In genomic region chr6:13678255-13678983, GRCh38 we compare ENCODE assay signal across 17 cellular contexts. TPM values are rescaled to one million over a fixed set of nuclear protein-coding genes. Genes with fewer than 3 reads are reported as not detected.
DNase-seq lines count a peak whose midpoint lies in the region; ATAC-seq, FAIRE-seq and TF ChIP-seq lines count a peak whose summit lies in the region.
"Had no signal": no experiment of that assay in that cellular context is flagged by ENCODE, and none has a peak within 500 bp of the region (broad histone marks: within the 10 kb centered on the region; RNA-seq: fewer than 3 reads in every experiment).

No MANE protein-coding gene starts in this region.

- TF ChIP-seq CTCF in Caco-2 (IDR thresholded peaks at IDR 0.05; ENCODE audit: insufficient read depth in 1 of 2, low read depth in 1 of 2, low read length in 1 of 2, severe bottlenecking in 1 of 2, unreplicated experiment in 1 of 2), result no peak
- TF ChIP-seq CTCF in Panc1 (IDR thresholded peaks at IDR 0.05), result no peak
- TF ChIP-seq CTCF in endothelial cell (IDR thresholded peaks at IDR 0.05; ENCODE audit: unreplicated experiment), result no peak
- no peak for TF ChIP-seq CTCF in kidney (IDR thresholded peaks at IDR 0.05; ENCODE audit: borderline replicate concordance, extremely low read depth, insufficient read depth)

- peaks cover 9% of the 10 kb centered on the region for H3K9me3 Mint-ChIP-seq in Caco-2 (ENCODE audit: unreplicated experiment)
- no peaks in the 10 kb centered on the region for H3K9me3 Mint-ChIP-seq in endothelial cell (ENCODE audit: unreplicated experiment)
- peaks cover 17% of the 10 kb centered on the region for H3K9me3 Mint-ChIP-seq in activated naive CD4-positive, alpha-beta T cell treated with anti-CD3 and anti-CD28 coated beads, Interleukin-2, amount 10 ng/mL, durations not matched to agents 7 days and 5 days

- BruUV-seq in Caco-2 (replicated peaks; lab: Mats Ljungman, UMichigan) (no TSS peak), Panc1 (replicated peaks; lab: Mats Ljungman, UMichigan) (no TSS peak)

- POLR2A ChIA-PET in Caco-2 (lab: Charles Lee) (no interaction called here), Panc1 (lab: Charles Lee) (no interaction called here)

- peak overlapping the region; percentile 7; the same call in 1 of the 2 replicates for H3K27ac ChIP-seq in Panc1 (ENCODE audit: low read length)
- no peak overlapping the region for H3K27ac ChIP-seq in kidney (ENCODE audit: low read depth in 2 of 2, low read length in 2 of 2)

- DNase-seq in Caco-2 (no peak), Panc1 (ENCODE audit: low read depth, low spot score) (no peak), endothelial cell (ENCODE audit: low spot score) (peak; percentile 40), lung microvascular endothelial cell (ENCODE audit: low read depth in 2 of 2) (peak; percentile 45 to 48), kidney (no peak)
- no peak for DNase-seq in activated naive CD4-positive, alpha-beta T cell treated with anti-CD3 and anti-CD28 coated beads, Interleukin-2, amount 10 ng/mL, durations not matched to agents 7 days and 5 days
- DNase-seq: activated CD8-positive, alpha-beta T cell treated with anti-CD3 and anti-CD28 coated beads, Interleukin-2, amount 10 ng/mL, durations not matched to agents 7 days and 5 days; activated effector memory CD4-positive, alpha-beta T cell treated with Interleukin-2 at 50 U/mL for 16 hours; AML-193; effector CD8-positive, alpha-beta T cell; EL; MV-4-11; NCI-H2171 treated with DMSO at 0.1 percent for 48 hours had no signal

- no peak overlapping the region for H3K4me3 ChIP-seq in Caco-2 (ENCODE audit: low read depth, low read length)
- H3K4me3 ChIP-seq in Panc1 (ENCODE audit: low read depth in 2 of 2, low read length in 2 of 2), result no peak overlapping the region
- H3K4me3 ChIP-seq in kidney (ENCODE audit: low read length in 2 of 2), result no peak overlapping the region
- H3K4me3 ChIP-seq: GM12878 had no signal

- peaks cover 34% of the 10 kb centered on the region for H3K36me3 Mint-ChIP-seq in Caco-2 (ENCODE audit: insufficient read depth, unreplicated experiment)
- peaks cover 5% of the 10 kb centered on the region for H3K36me3 Mint-ChIP-seq in endothelial cell (ENCODE audit: low read depth, unreplicated experiment)
- H3K36me3 Mint-ChIP-seq in activated naive CD4-positive, alpha-beta T cell treated with anti-CD3 and anti-CD28 coated beads, Interleukin-2, amount 10 ng/mL, durations not matched to agents 7 days and 5 days, result peaks cover 44% of the 10 kb centered on the region

- H3K9me3 ChIP-seq in Caco-2, result peaks cover 17% of the 10 kb centered on the region
- H3K9me3 ChIP-seq in Panc1 (ENCODE audit: control insufficient read depth, insufficient read depth, low read depth, low read length), result no peaks in the 10 kb centered on the region
- peaks cover 0 to 4% of the 10 kb centered on the region in 2 donors for H3K9me3 ChIP-seq in kidney (ENCODE audit: control insufficient read depth in 1 of 2, low read length in 2 of 2)

- no peaks in the 10 kb centered on the region for H3K27me3 Mint-ChIP-seq in Caco-2 (ENCODE audit: insufficient read depth, unreplicated experiment)
- no peaks in the 10 kb centered on the region for H3K27me3 Mint-ChIP-seq in endothelial cell (ENCODE audit: unreplicated experiment)
- H3K27me3 Mint-ChIP-seq in activated naive CD4-positive, alpha-beta T cell treated with anti-CD3 and anti-CD28 coated beads, Interleukin-2, amount 10 ng/mL, durations not matched to agents 7 days and 5 days, result no peaks in the 10 kb centered on the region

- CTCF ChIA-PET in Caco-2 (lab: Charles Lee), result no interaction called here
- CTCF ChIA-PET in Panc1 (lab: Charles Lee), result interaction anchor here (0.5 to 0.6 kb wide), 3 partner anchors 13 to 368 kb away, joined by 3 to 7 read pairs (median 4); no protein-coding TSS in a partner anchor
- CTCF ChIA-PET in activated naive CD4-positive, alpha-beta T cell treated with anti-CD3 and anti-CD28 coated beads, Interleukin-2, amount 10 ng/mL, durations not matched to agents 7 days and 5 days (lab: Charles Lee), result no interaction called here

- no peak overlapping the region for H3K9ac ChIP-seq in kidney (ENCODE audit: low read length in 2 of 2)

- no peak for FAIRE-seq in kidney (lab: Jason Lieb, UNC)
- FAIRE-seq: GM12878, TTC549 had no signal

- H3K4me1 Mint-ChIP-seq in Caco-2 (ENCODE audit: low read depth, unreplicated experiment) (peaks cover 8% of the 10 kb centered on the region), endothelial cell (ENCODE audit: unreplicated experiment) (peaks cover 31% of the 10 kb centered on the region)
- H3K4me1 Mint-ChIP-seq in activated naive CD4-positive, alpha-beta T cell treated with anti-CD3 and anti-CD28 coated beads, Interleukin-2, amount 10 ng/mL, durations not matched to agents 7 days and 5 days, result peaks cover 44% of the 10 kb centered on the region

- H3K4me3 Mint-ChIP-seq in Caco-2 (ENCODE audit: unreplicated experiment) (no peak overlapping the region), endothelial cell (ENCODE audit: unreplicated experiment) (no peak overlapping the region)
- no peak overlapping the region for H3K4me3 Mint-ChIP-seq in activated naive CD4-positive, alpha-beta T cell treated with anti-CD3 and anti-CD28 coated beads, Interleukin-2, amount 10 ng/mL, durations not matched to agents 7 days and 5 days
- H3K4me3 Mint-ChIP-seq: activated CD8-positive, alpha-beta T cell treated with anti-CD3 and anti-CD28 coated beads, Interleukin-2, amount 10 ng/mL, durations not matched to agents 7 days and 5 days had no signal

- in situ Hi-C loops in Panc1 (cut with HindIII; ENCODE audit: low pct_unique_long_range_greater_than_20kb, low sequenced_read_pairs), result no loop called here

- intact Hi-C loops in Caco-2 (cut with micrococcal nuclease; ENCODE audit: unreplicated experiment), result no loop called here
- intact Hi-C loops in Panc1 (cut with micrococcal nuclease; ENCODE audit: unreplicated experiment), result no loop called here
- intact Hi-C loops in kidney (cut with DNase I), result no loop called here

- no peaks in the 10 kb centered on the region for H3K36me3 ChIP-seq in Caco-2 (ENCODE audit: control insufficient read depth, insufficient read depth, low read length)
- H3K36me3 ChIP-seq in Panc1 (ENCODE audit: control insufficient read depth, insufficient read depth, low read length), result no peaks in the 10 kb centered on the region; the same call in 1 of the 2 replicates
- no peaks in the 10 kb centered on the region for H3K36me3 ChIP-seq in kidney (ENCODE audit: control insufficient read depth in 1 of 2, insufficient read depth in 2 of 2, low read length in 2 of 2)

- ATAC-seq in Panc1 (peak; percentile 63; the same call in 1 of the 2 replicates), HG03571 (IDR thresholded peaks at IDR 0.05; ENCODE audit: unreplicated experiment) (no peak), HG02588 (IDR thresholded peaks at IDR 0.05; ENCODE audit: unreplicated experiment) (no peak)
- ATAC-seq: activated CD8-positive, alpha-beta T cell treated with anti-CD3 and anti-CD28 coated beads, Interleukin-2, amount 10 ng/mL, durations not matched to agents 7 days and 5 days; GM12878 had no signal

- H3K27me3 ChIP-seq in Caco-2 (replicated peaks; ENCODE audit: control insufficient read depth, insufficient read depth, low read length), result no peaks in the 10 kb centered on the region
- no peaks in the 10 kb centered on the region for H3K27me3 ChIP-seq in Panc1 (ENCODE audit: control insufficient read depth, insufficient read depth, low read length)

- peaks cover 7% of the 10 kb centered on the region; the same call in 1 of the 2 replicates for H3K4me1 ChIP-seq in Caco-2
- H3K4me1 ChIP-seq in Panc1 (ENCODE audit: control insufficient read depth, insufficient read depth, low read length), result peaks cover 18% of the 10 kb centered on the region
- peaks cover 0 to 3% of the 10 kb centered on the region in 2 donors for H3K4me1 ChIP-seq in kidney (ENCODE audit: control insufficient read depth in 1 of 2, insufficient read depth in 1 of 2, low read depth in 1 of 2, low read length in 2 of 2)

- H3K27ac Mint-ChIP-seq in Caco-2 (ENCODE audit: unreplicated experiment) (peak overlapping the region; percentile 78), endothelial cell (ENCODE audit: unreplicated experiment) (peak overlapping the region; percentile 95)
- no peak overlapping the region for H3K27ac Mint-ChIP-seq in activated naive CD4-positive, alpha-beta T cell treated with anti-CD3 and anti-CD28 coated beads, Interleukin-2, amount 10 ng/mL, durations not matched to agents 7 days and 5 days
- H3K27ac Mint-ChIP-seq: activated CD8-positive, alpha-beta T cell treated with anti-CD3 and anti-CD28 coated beads, Interleukin-2, amount 10 ng/mL, durations not matched to agents 7 days and 5 days had no signal

RNA-seq across cellular contexts. Expression of gene RANBP9, which starts 33.2 kb away (rescaled TPM):
- total RNA-seq in Caco-2 (2022), result 36.7 and 38.2 TPM in 2 replicates
- 44.5 TPM for total RNA-seq in Panc1 (2021; ENCODE audit: unreplicated experiment)
- polyA plus RNA-seq in Panc1 (2012; ENCODE audit: insufficient read length), result 23.4 TPM
- 64.7 TPM for total RNA-seq in endothelial cell (ENCODE audit: unreplicated experiment)
- 18.3 and 21.0 TPM in 2 replicates for total RNA-seq in lung microvascular endothelial cell
- total RNA-seq in kidney, result 29.0 TPM
- 16.4 TPM for polyA plus RNA-seq in kidney (ENCODE audit: insufficient read depth, low read depth, low replicate concordance)

Comparison
In these comparisons a context has a peak if more than half of its experiments do, and no peak if none do; other contexts are left out.
1. DNase-seq: peak in endothelial cell (single experiment) and lung microvascular endothelial cell (2 of 2); none in Caco-2 (0 of 2), Panc1 (single experiment), kidney (single experiment) and activated naive CD4-positive, alpha-beta T cell treated with anti-CD3 and anti-CD28 coated beads, Interleukin-2, amount 10 ng/mL, durations not matched to agents 7 days and 5 days (single experiment).